9 cellular contexts compared by ENCODE assay signal in genomic region chr11:94762208-94762607, GRCh38. TPM values are rescaled to one million over a fixed set of nuclear protein-coding genes. Genes with fewer than 3 reads are reported as not detected.
DNase-seq lines count a peak whose midpoint lies in the region; ATAC-seq and TF ChIP-seq lines count a peak whose summit lies in the region.
"Had no signal": no experiment of that assay in that cellular context is flagged by ENCODE, and none has a peak within 500 bp of the region (broad histone marks: within the 10 kb centered on the region; RNA-seq: fewer than 3 reads in every experiment).

No MANE protein-coding gene starts in this region.

- no peaks in the 10 kb centered on the region for H3K27me3 ChIP-seq in AG04450 (ENCODE audit: control insufficient read depth, insufficient read depth, low read length)

- CTCF ChIA-PET in AG04450 (lab: Charles Lee), result interaction anchor here (0.6 to 2.5 kb wide), 3 partner anchors 21 to 139 kb away, joined by 3 to 15 read pairs (median 9); no protein-coding TSS in a partner anchor

- ATAC-seq in GM18511 (IDR thresholded peaks at IDR 0.05; ENCODE audit: unreplicated experiment) (peak; percentile 51), HG03039 (IDR thresholded peaks at IDR 0.05; ENCODE audit: unreplicated experiment) (no peak), HG03135 (IDR thresholded peaks at IDR 0.05; ENCODE audit: unreplicated experiment) (no peak), HG02884 (IDR thresholded peaks at IDR 0.05; ENCODE audit: unreplicated experiment) (no peak)

- DNase-seq in AG04450 (ENCODE audit: low read depth, low spot score), result no peak
- peak; percentile 55 for DNase-seq in SK-MEL-5 (ENCODE audit: low read depth, low spot score)
- peak in 1 of 2 donors; percentile 66 for DNase-seq in foreskin fibroblast
- DNase-seq in OCI-M2 (lab: John Stamatoyannopoulos, UW; ENCODE audit: unreplicated experiment), result no peak
- DNase-seq: NCI-H526 treated with DMSO at 0.1 percent for 48 hours had no signal

- TF ChIP-seq CTCF in AG04450 (IDR thresholded peaks at IDR 0.05; ENCODE audit: low read depth, low read length) (peak; percentile 40), foreskin fibroblast (IDR thresholded peaks at IDR 0.05; ENCODE audit: low read depth, low read length) (peak; percentile 43)

- no peak overlapping the region for H3K4me3 ChIP-seq in AG04450 (ENCODE audit: low read depth, low read length)
- no peak overlapping the region for H3K4me3 ChIP-seq in foreskin fibroblast (ENCODE audit: low read depth in 1 of 2, low read length in 2 of 2)

- POLR2A ChIA-PET in AG04450 (lab: Yijun Ruan, JAX), result interaction anchor here (0.6 kb wide), 1 partner anchor 67 kb away, joined by 3 read pairs; no protein-coding TSS in a partner anchor

- H3K27ac ChIP-seq in AG04450 (ENCODE audit: low read depth, low read length), result no peak overlapping the region

- in situ Hi-C loops in SK-MEL-5 (cut with HindIII; ENCODE audit: low pct_unique_long_range_greater_than_20kb, low sequenced_read_pairs), result no loop called here

- no peaks in the 10 kb centered on the region for H3K9me3 ChIP-seq in AG04450 (ENCODE audit: control insufficient read depth, insufficient read depth, low read length)

RNA-seq across cellular contexts. Expression of gene AMOTL1, which starts 5.9 kb away (rescaled TPM):
- polyA plus RNA-seq in AG04450 (2011; rRNA removed), result 40.5 and 43.7 TPM in 2 replicates
- 92.4 and 95.9 TPM in 2 replicates for polyA minus RNA-seq in AG04450 (2011; rRNA and poly(A)+ RNA removed)
- total RNA-seq in SK-MEL-5 (2014; rRNA removed; shearing (Covaris generic)), result 12.0 and 13.5 TPM in 2 replicates
- polyA plus RNA-seq in SK-MEL-5 (2015; cell fraction: cytosol; rRNA removed), result 17.2 and 22.1 TPM in 2 replicates
- 9.2 and 18.2 TPM in 2 replicates for polyA plus RNA-seq in SK-MEL-5 (2015; cell fraction: nucleus; rRNA removed)
